Comparison of ENCODE assay signal across 22 cellular contexts in the genomic region with DNA sequence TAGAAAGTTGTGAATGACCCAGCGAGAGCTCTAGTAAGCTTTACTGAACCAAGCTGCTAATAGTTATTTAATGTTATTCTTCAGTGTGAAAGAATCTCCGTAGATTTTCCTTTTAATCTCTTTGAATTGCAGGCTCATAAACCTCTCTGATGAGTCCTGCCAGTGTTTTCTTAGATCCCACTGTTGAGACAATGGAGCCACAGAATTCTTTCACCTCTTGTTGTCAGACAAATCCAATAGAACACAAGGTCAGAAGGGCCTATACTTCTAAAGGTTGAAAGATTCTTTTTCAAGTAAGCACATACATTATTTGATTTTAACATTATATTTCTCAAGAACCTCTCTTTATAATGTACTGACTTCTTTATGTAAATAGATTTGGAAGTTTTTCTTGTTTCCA. TPM values are rescaled to one million over a fixed set of nuclear protein-coding genes. Genes with fewer than 3 reads are reported as not detected.
"Had no signal": no experiment of that assay in that cellular context is flagged by ENCODE, and none has a peak within 500 bp of the region (broad histone marks: within the 10 kb centered on the region; RNA-seq: fewer than 3 reads in every experiment).

No MANE protein-coding gene starts in this region.

- H3K4me1 Mint-ChIP-seq: activated CD4-positive, alpha-beta T cell treated with anti-CD3 and anti-CD28 coated beads, Interleukin-2, amount 10 ng/mL, durations not matched to agents 7 days and 5 days; activated naive CD8-positive, alpha-beta T cell treated with anti-CD3 and anti-CD28 coated beads, Interleukin-2, amount 50 U/mL, for 24 hours; stimulated activated memory B cell treated with anti-CD40 and anti-IgM and Interleukin-4, amounts not matched to agents 10 μg/mL and 1 μg/mL and 100 μg/mL, for 72 hours had no signal

- H3K4me1 ChIP-seq: colonic mucosa, pancreas, upper lobe of left lung had no signal

- ATAC-seq: activated CD4-positive, CD25-positive, alpha-beta regulatory T cell treated with anti-CD3 and anti-CD28 coated beads, Interleukin-2, amount 50 U/mL, for 24 hours; activated CD8-positive, alpha-beta T cell treated with anti-CD3 and anti-CD28 coated beads, Interleukin-2, amount 10 ng/mL, durations not matched to agents 7 days and 5 days; activated naive CD8-positive, alpha-beta T cell treated with anti-CD3 and anti-CD28 coated beads, Interleukin-2, amount 50 U/mL, for 24 hours; activated T-cell treated with anti-CD3 and anti-CD28 coated beads, Interleukin-2, amount 50 U/mL, for 4 hours; heart left ventricle; naive thymus-derived CD4-positive, alpha-beta T cell; pancreas; sciatic nerve; stimulated activated memory B cell treated with anti-CD40 and anti-IgM and Interleukin-4, amounts not matched to agents 10 μg/mL and 1 μg/mL and 100 μg/mL, for 72 hours had no signal

- H3K9me3 Mint-ChIP-seq: activated CD4-positive, alpha-beta T cell treated with anti-CD3 and anti-CD28 coated beads, Interleukin-2, amount 10 ng/mL, durations not matched to agents 7 days and 5 days; activated naive CD4-positive, alpha-beta T cell treated with anti-CD3 and anti-CD28 coated beads for 36 hours; activated naive CD8-positive, alpha-beta T cell treated with anti-CD3 and anti-CD28 coated beads, Interleukin-2, amount 50 U/mL, for 24 hours; activated T-cell treated with anti-CD3 and anti-CD28 coated beads, Interleukin-2, amount 50 U/mL, for 4 hours; naive thymus-derived CD4-positive, alpha-beta T cell; stimulated activated memory B cell treated with anti-CD40 and anti-IgM and Interleukin-4, amounts not matched to agents 10 μg/mL and 1 μg/mL and 100 μg/mL, for 72 hours; T-helper 1 cell treated with Interleukin-12 subunit alpha and Interleukin-12 subunit beta and Interleukin-4 antibody, amounts not matched to agents 30 μg/mL and 1 μg/mL, for 36 hours had no signal

- DNase-seq: activated CD4-positive, alpha-beta T cell treated with anti-CD3 and anti-CD28 coated beads, Interleukin-2, amount 10 ng/mL, durations not matched to agents 7 days and 5 days; activated CD8-positive, alpha-beta T cell treated with anti-CD3 and anti-CD28 coated beads, Interleukin-2, amount 10 ng/mL, durations not matched to agents 7 days and 5 days; activated naive CD4-positive, alpha-beta T cell treated with anti-CD3 and anti-CD28 coated beads for 36 hours; activated naive CD8-positive, alpha-beta T cell treated with anti-CD3 and anti-CD28 coated beads, Interleukin-2, amount 50 U/mL, for 24 hours; activated T-cell treated with anti-CD3 and anti-CD28 coated beads, Interleukin-2, amount 50 U/mL, for 4 hours; brain microvascular endothelial cell; central memory CD4-positive, alpha-beta T cell; colonic mucosa; erythroblast; heart left ventricle; mesenchymal stem cell; naive thymus-derived CD4-positive, alpha-beta T cell; pancreas; stimulated activated CD4-positive, alpha-beta T cell treated with anti-CD3 and anti-CD28 coated beads, Interleukin-4, amount 100 ng/mL, for 4 hours; upper lobe of left lung had no signal

- H3K9me3 ChIP-seq: colonic mucosa, heart left ventricle, neutrophil, pancreas, thoracic aorta, upper lobe of left lung had no signal

- H3K4me3 ChIP-seq: colonic mucosa, heart left ventricle, pancreas, thoracic aorta, upper lobe of left lung had no signal

- H3K27me3 Mint-ChIP-seq: activated CD4-positive, alpha-beta T cell treated with anti-CD3 and anti-CD28 coated beads, Interleukin-2, amount 10 ng/mL, durations not matched to agents 7 days and 5 days; activated naive CD8-positive, alpha-beta T cell treated with anti-CD3 and anti-CD28 coated beads, Interleukin-2, amount 50 U/mL, for 24 hours; naive thymus-derived CD4-positive, alpha-beta T cell; stimulated activated memory B cell treated with anti-CD40 and anti-IgM and Interleukin-4, amounts not matched to agents 10 μg/mL and 1 μg/mL and 100 μg/mL, for 72 hours had no signal

- H3K27me3 ChIP-seq: brain microvascular endothelial cell, colonic mucosa, heart left ventricle, neutrophil, pancreas, upper lobe of left lung had no signal

- H3K4me3 Mint-ChIP-seq: activated CD4-positive, alpha-beta T cell treated with anti-CD3 and anti-CD28 coated beads, Interleukin-2, amount 10 ng/mL, durations not matched to agents 7 days and 5 days; activated CD8-positive, alpha-beta T cell treated with anti-CD3 and anti-CD28 coated beads, Interleukin-2, amount 10 ng/mL, durations not matched to agents 7 days and 5 days; activated naive CD4-positive, alpha-beta T cell treated with anti-CD3 and anti-CD28 coated beads for 36 hours; activated naive CD8-positive, alpha-beta T cell treated with anti-CD3 and anti-CD28 coated beads, Interleukin-2, amount 50 U/mL, for 24 hours; activated T-cell treated with anti-CD3 and anti-CD28 coated beads, Interleukin-2, amount 50 U/mL, for 4 hours; naive thymus-derived CD4-positive, alpha-beta T cell; stimulated activated memory B cell treated with anti-CD40 and anti-IgM and Interleukin-4, amounts not matched to agents 10 μg/mL and 1 μg/mL and 100 μg/mL, for 72 hours; T-helper 1 cell treated with Interleukin-12 subunit alpha and Interleukin-12 subunit beta and Interleukin-4 antibody, amounts not matched to agents 30 μg/mL and 1 μg/mL, for 36 hours had no signal

- H3K27ac Mint-ChIP-seq: activated CD4-positive, alpha-beta T cell treated with anti-CD3 and anti-CD28 coated beads, Interleukin-2, amount 10 ng/mL, durations not matched to agents 7 days and 5 days; activated CD8-positive, alpha-beta T cell treated with anti-CD3 and anti-CD28 coated beads, Interleukin-2, amount 10 ng/mL, durations not matched to agents 7 days and 5 days; activated naive CD4-positive, alpha-beta T cell treated with anti-CD3 and anti-CD28 coated beads for 36 hours; activated naive CD8-positive, alpha-beta T cell treated with anti-CD3 and anti-CD28 coated beads, Interleukin-2, amount 50 U/mL, for 24 hours; naive thymus-derived CD4-positive, alpha-beta T cell; stimulated activated memory B cell treated with anti-CD40 and anti-IgM and Interleukin-4, amounts not matched to agents 10 μg/mL and 1 μg/mL and 100 μg/mL, for 72 hours; T-helper 1 cell treated with Interleukin-12 subunit alpha and Interleukin-12 subunit beta and Interleukin-4 antibody, amounts not matched to agents 30 μg/mL and 1 μg/mL, for 36 hours had no signal

- H3K36me3 ChIP-seq: brain microvascular endothelial cell, colonic mucosa, neutrophil, pancreas, thoracic aorta, upper lobe of left lung had no signal

- FAIRE-seq: frontal cortex, pancreas had no signal

- H3K27ac ChIP-seq: brain microvascular endothelial cell, colonic mucosa, heart left ventricle, neutrophil, pancreas, thoracic aorta, upper lobe of left lung had no signal

RNA-seq across cellular contexts. Expression of gene DCDC1, which starts 52.3 kb away (rescaled TPM):
- total RNA-seq: activated CD4-positive, alpha-beta T cell treated with anti-CD3 and anti-CD28 coated beads, Interleukin-2, amount 10 ng/mL, durations not matched to agents 7 days and 5 days; activated CD8-positive, alpha-beta T cell treated with anti-CD3 and anti-CD28 coated beads, Interleukin-2, amount 10 ng/mL, durations not matched to agents 7 days and 5 days; colonic mucosa; thoracic aorta had no signal
- polyA plus RNA-seq: naive thymus-derived CD4-positive, alpha-beta T cell had no signal
